Comparison of ENCODE assay signal across 19 cellular contexts in the genomic region with DNA sequence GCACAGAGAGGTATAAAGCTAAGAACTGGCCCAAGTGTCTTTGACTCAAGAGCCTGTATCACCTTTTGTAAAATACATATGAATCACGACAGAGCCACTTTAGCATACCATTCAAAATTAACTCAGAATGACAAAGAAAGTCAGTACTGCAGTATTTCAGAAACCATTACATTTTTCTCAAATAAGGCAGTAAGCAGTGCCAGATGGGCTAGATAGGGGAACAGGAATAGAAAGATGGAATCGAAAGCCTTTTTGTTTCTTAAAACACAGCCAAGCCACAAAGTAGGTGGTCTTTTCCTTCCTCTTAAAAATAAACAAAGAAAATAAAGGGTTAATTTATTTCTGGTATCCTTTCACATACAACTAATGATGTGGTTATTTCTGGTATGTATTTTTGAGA. TPM values are rescaled to one million over a fixed set of nuclear protein-coding genes. Genes with fewer than 3 reads are reported as not detected.
DNase-seq lines count a peak whose midpoint lies in the region; ATAC-seq and TF ChIP-seq lines count a peak whose summit lies in the region.
"Had no signal": no experiment of that assay in that cellular context is flagged by ENCODE, and none has a peak within 500 bp of the region (broad histone marks: within the 10 kb centered on the region; RNA-seq: fewer than 3 reads in every experiment).

No MANE protein-coding gene starts in this region.

- H3K18ac ChIP-seq in mesenchymal stem cell (ENCODE audit: low read depth in 1 of 2, low read length in 2 of 2): no peak overlapping the region

- H3K4ac ChIP-seq in mesenchymal stem cell (ENCODE audit: low read depth in 1 of 2, low read length in 2 of 2): peak overlapping the region in 1 of 2 experiments; percentile 22

- no peak overlapping the region for H2AK5ac ChIP-seq in mesenchymal stem cell (ENCODE audit: low read length, severe bottlenecking)

- DNase-seq in left ventricle myocardium inferior (no peak), right cardiac atrium (no peak), choroid plexus epithelial cell (ENCODE audit: low read depth) (peak; percentile 14), mesenchymal stem cell (no peak), Ammon's horn (ENCODE audit: low spot score) (no peak)
- no peak for DNase-seq in activated CD4-positive, alpha-beta T cell treated with anti-CD3 and anti-CD28 coated beads for 48 hours
- DNase-seq: activated B cell treated with CpG ODN at 0.5 μM for 24 hours; left cardiac atrium; NCI-H1436; stimulated activated naive B cell treated with anti-CD40 and anti-IgM and Interleukin-4, amounts not matched to agents 10 μg/mL and 1 μg/mL and 100 μg/mL, for 72 hours had no signal

- H3K9me3 ChIP-seq in left ventricle myocardium inferior (replicated peaks): no peaks in the 10 kb centered on the region
- no peaks in the 10 kb centered on the region for H3K9me3 ChIP-seq in right cardiac atrium (ENCODE audit: control insufficient read depth, low read length)
- H3K9me3 ChIP-seq in mesenchymal stem cell (ENCODE audit: control insufficient read depth, low read length): no peaks in the 10 kb centered on the region

- no peak overlapping the region for H4K91ac ChIP-seq in mesenchymal stem cell (ENCODE audit: low read length)

- H3K27me3 ChIP-seq in left ventricle myocardium inferior (ENCODE audit: low read depth): no peaks in the 10 kb centered on the region
- H3K27me3 ChIP-seq in right cardiac atrium (ENCODE audit: control insufficient read depth, insufficient read depth): no peaks in the 10 kb centered on the region
- H3K27me3 ChIP-seq in mesenchymal stem cell (ENCODE audit: control insufficient read depth in 1 of 2, insufficient read depth in 1 of 2, low read length in 2 of 2): no peaks in the 10 kb centered on the region

- H3K4me1 ChIP-seq in left ventricle myocardium inferior (peaks cover 69% of the 10 kb centered on the region), right cardiac atrium (ENCODE audit: control insufficient read depth, insufficient read depth, low read length) (peaks cover 5% of the 10 kb centered on the region), mesenchymal stem cell (ENCODE audit: control insufficient read depth, insufficient read depth, low read depth, low read length) (no peaks in the 10 kb centered on the region)

- no peak overlapping the region for H3K23ac ChIP-seq in mesenchymal stem cell (ENCODE audit: low read length in 2 of 2)

- H3K4me2 ChIP-seq in mesenchymal stem cell (ENCODE audit: low read length, poor library complexity, severe bottlenecking): no peak overlapping the region
- H3K4me2 ChIP-seq: KMS-11 had no signal

- H2BK5ac ChIP-seq in mesenchymal stem cell (ENCODE audit: low read depth, low read length, poor library complexity, severe bottlenecking): no peak overlapping the region

- TF ChIP-seq CTCF in left ventricle myocardium inferior (IDR thresholded peaks at IDR 0.05; ENCODE audit: borderline replicate concordance): no peak
- no peak for TF ChIP-seq CTCF in choroid plexus epithelial cell (conservative IDR thresholded peaks at IDR 0.05; ENCODE audit: low read depth, low read length)

- no peak overlapping the region for H2BK120ac ChIP-seq in mesenchymal stem cell (ENCODE audit: low read depth, low read length)

- peak overlapping the region; percentile 63 for H3K9ac ChIP-seq in mesenchymal stem cell (ENCODE audit: low read length)
- H3K9ac ChIP-seq: KMS-11 had no signal

- H2BK15ac ChIP-seq in mesenchymal stem cell (ENCODE audit: low read depth, poor library complexity, severe bottlenecking): no peak overlapping the region

- ATAC-seq in right cardiac atrium (no peak), GM21737 (IDR thresholded peaks at IDR 0.05; ENCODE audit: unreplicated experiment) (no peak), HG02973 (IDR thresholded peaks at IDR 0.05; ENCODE audit: unreplicated experiment) (no peak)
- ATAC-seq: natural killer cell treated with Interleukin-12 subunit alpha and Interleukin-12 subunit beta and Interleukin-15 and Interleukin-18, amount 100 ng/mL, for 72 hours; stimulated activated naive B cell treated with anti-CD40 and anti-IgM and Interleukin-4, amounts not matched to agents 10 μg/mL and 1 μg/mL and 100 μg/mL, for 72 hours had no signal

- H4K8ac ChIP-seq in mesenchymal stem cell (ENCODE audit: low read length): no peak overlapping the region

- H3K27ac ChIP-seq in left ventricle myocardium inferior (replicated peaks) (peak overlapping the region; percentile 80), right cardiac atrium (ENCODE audit: low read length) (no peak overlapping the region), mesenchymal stem cell (ENCODE audit: low read length, poor library complexity, severe bottlenecking) (peak overlapping the region; percentile 21)
- H3K27ac ChIP-seq: KMS-11 had no signal

- WGBS in right cardiac atrium: 51% methylated on average over 2 of the region's 2 CpGs
- no CpG with 5 or more reads among the region's 2 CpGs for WGBS in mesenchymal stem cell

- no peak overlapping the region for H3K14ac ChIP-seq in mesenchymal stem cell (ENCODE audit: low read length in 2 of 2)

- H3K36me3 ChIP-seq in left ventricle myocardium inferior (no peaks in the 10 kb centered on the region), mesenchymal stem cell (ENCODE audit: control insufficient read depth in 1 of 2, insufficient read depth in 2 of 2, low read depth in 1 of 2, low read length in 2 of 2) (peaks cover 3% of the 10 kb centered on the region in 2 experiments)

- H3K79me1 ChIP-seq in mesenchymal stem cell (replicated peaks; ENCODE audit: low read length, poor library complexity, severe bottlenecking): peaks cover 14% of the 10 kb centered on the region

- H3K4me3 ChIP-seq in left ventricle myocardium inferior (no peak overlapping the region), right cardiac atrium (ENCODE audit: low read length) (no peak overlapping the region), choroid plexus epithelial cell (ENCODE audit: low read depth, low read length) (no peak overlapping the region), mesenchymal stem cell (ENCODE audit: insufficient read depth in 1 of 2, low read depth in 1 of 2, low read length in 2 of 2) (no peak overlapping the region)

- intact Hi-C loops in left ventricle myocardium inferior (cut with micrococcal nuclease) (no loop called here), right cardiac atrium (cut with DNase I) (no loop called here)

- no peak overlapping the region for H2AFZ ChIP-seq in mesenchymal stem cell (ENCODE audit: low read depth, low read length)

- peak overlapping the region in 1 of 2 experiments; percentile 41 for H2BK12ac ChIP-seq in mesenchymal stem cell (ENCODE audit: low read length in 2 of 2)

RNA-seq across cellular contexts. Expression of a gene that starts 10.3 kb away (rescaled TPM):
- total RNA-seq in left ventricle myocardium inferior (not detected), right cardiac atrium (not detected)
- polyA plus RNA-seq in right cardiac atrium: not detected
- 0.10 TPM for polyA plus RNA-seq in mesenchymal stem cell (2013, experiment 1 of 2)
- polyA plus RNA-seq in mesenchymal stem cell (2013, experiment 2 of 2): not detected
- total RNA-seq: activated B cell treated with CpG ODN at 0.5 μM for 24 hours; dermis blood vessel endothelial cell; glomerular endothelial cell; H1; left cardiac atrium; natural killer cell treated with Interleukin-12 subunit alpha and Interleukin-12 subunit beta and Interleukin-15 and Interleukin-18, amount 100 ng/mL, for 72 hours; OCI-LY7; renal cortical epithelial cell had no signal
- polyA plus RNA-seq: H1 had no signal

RNA-seq across cellular contexts. Expression of a gene that starts 40.2 kb away (rescaled TPM):
- total RNA-seq in left ventricle myocardium inferior (18.8 TPM), right cardiac atrium (10 to 100 TPM; 19.3 to 20.6 (median 20.2) TPM)
- polyA plus RNA-seq in right cardiac atrium: 13.2 TPM
- polyA plus RNA-seq in mesenchymal stem cell (2013, experiment 1 of 2): 69.5 TPM
- polyA plus RNA-seq in mesenchymal stem cell (2013, experiment 2 of 2): 67.3 TPM
